Comparison of ENCODE assay signal across 18 cellular contexts in genomic region chr6:156582509-156582992, GRCh38.
DNase-seq lines count a peak whose midpoint lies in the region; ATAC-seq and TF ChIP-seq lines count a peak whose summit lies in the region.
"Had no signal": no experiment of that assay in that cellular context is flagged by ENCODE, and none has a peak within 500 bp of the region (broad histone marks: within the 10 kb centered on the region; RNA-seq: fewer than 3 reads in every experiment).

No MANE protein-coding gene starts in this region.

- H3K36me3 Mint-ChIP-seq in activated CD8-positive, alpha-beta memory T cell treated with anti-CD3 and anti-CD28 coated beads, Interleukin-2, amount 10 ng/mL, durations not matched to agents 7 days and 5 days = no peaks in the 10 kb centered on the region

- H3K9me3 ChIP-seq in body of pancreas = no peaks in the 10 kb centered on the region
- H3K9me3 ChIP-seq in lower lobe of right lung = peaks cover 15% of the 10 kb centered on the region
- H3K9me3 ChIP-seq: colonic mucosa had no signal

- no peak overlapping the region for H3K27ac Mint-ChIP-seq in activated CD8-positive, alpha-beta memory T cell treated with anti-CD3 and anti-CD28 coated beads, Interleukin-2, amount 10 ng/mL, durations not matched to agents 7 days and 5 days
- H3K27ac Mint-ChIP-seq: stimulated activated naive B cell treated with anti-CD40 and anti-IgM and Interleukin-4, amounts not matched to agents 10 μg/mL and 1 μg/mL and 100 μg/mL, for 72 hours had no signal

- no peaks in the 10 kb centered on the region for H3K4me1 Mint-ChIP-seq in activated CD8-positive, alpha-beta memory T cell treated with anti-CD3 and anti-CD28 coated beads, Interleukin-2, amount 10 ng/mL, durations not matched to agents 7 days and 5 days

- CTCF ChIA-PET in activated CD8-positive, alpha-beta memory T cell treated with anti-CD3 and anti-CD28 coated beads, Interleukin-2, amount 10 ng/mL, durations not matched to agents 7 days and 5 days (lab: Charles Lee) = interaction anchor here (1.1 kb wide), 1 partner anchor 18 kb away, joined by 4 read pairs; no protein-coding TSS in a partner anchor

- 44 to 57% methylated on average over 7 of the region's 7 CpGs for WGBS in body of pancreas, 2 donors

- no peaks in the 10 kb centered on the region for H3K9me3 Mint-ChIP-seq in activated CD8-positive, alpha-beta memory T cell treated with anti-CD3 and anti-CD28 coated beads, Interleukin-2, amount 10 ng/mL, durations not matched to agents 7 days and 5 days (ENCODE audit: low read depth)

- ATAC-seq in body of pancreas (peak; percentile 56), lower lobe of right lung (no peak)
- no peak for ATAC-seq in activated CD8-positive, alpha-beta memory T cell treated with anti-CD3 and anti-CD28 coated beads, Interleukin-2, amount 10 ng/mL, durations not matched to agents 7 days and 5 days
- ATAC-seq: stimulated activated naive B cell treated with anti-CD40 and anti-IgM and Interleukin-4, amounts not matched to agents 10 μg/mL and 1 μg/mL and 100 μg/mL, for 72 hours had no signal

- no peaks in the 10 kb centered on the region for H3K4me1 ChIP-seq in body of pancreas
- H3K4me1 ChIP-seq in lower lobe of right lung = no peaks in the 10 kb centered on the region
- H3K4me1 ChIP-seq: colonic mucosa, upper lobe of left lung had no signal

- no peaks in the 10 kb centered on the region for H3K27me3 ChIP-seq in GM06990 (replicated peaks; ENCODE audit: control insufficient read depth, insufficient read depth, low read length)
- H3K27me3 ChIP-seq in body of pancreas = no peaks in the 10 kb centered on the region
- H3K27me3 ChIP-seq in lower lobe of right lung (ENCODE audit: low read depth) = no peaks in the 10 kb centered on the region
- H3K27me3 ChIP-seq: colonic mucosa, upper lobe of left lung had no signal

- no peak overlapping the region for H3K27ac ChIP-seq in body of pancreas
- H3K27ac ChIP-seq in lower lobe of right lung = no peak overlapping the region
- H3K27ac ChIP-seq: colonic mucosa, PC-9, upper lobe of left lung had no signal

- TF ChIP-seq POLR2A in body of pancreas (IDR thresholded peaks at IDR 0.05) = no peak

- peak; percentile 27 for DNase-seq in GM06990 (ENCODE audit: extremely low read depth, insufficient read length)
- DNase-seq in NCI-H1417 (lab: John Stamatoyannopoulos, UW) = peak; percentile 89 to 99 (median 98)
- peak; percentile 43 for DNase-seq in NCI-H2227 (lab: John Stamatoyannopoulos, UW; ENCODE audit: unreplicated experiment)
- peak in 2 of 4 donors; percentile 39 to 49 for DNase-seq in body of pancreas
- DNase-seq in DMS 273 (lab: John Stamatoyannopoulos, UW; ENCODE audit: unreplicated experiment) = no peak
- DNase-seq in lower lobe of right lung = no peak
- no peak for DNase-seq in activated CD8-positive, alpha-beta memory T cell treated with anti-CD3 and anti-CD28 coated beads, Interleukin-2, amount 10 ng/mL, durations not matched to agents 7 days and 5 days
- no peak for DNase-seq in stimulated activated CD8-positive, alpha-beta memory T cell treated with anti-CD3 and anti-CD28 coated beads, Interleukin-4, amount 100 ng/mL, for 48 hours
- DNase-seq: activated CD8-positive, alpha-beta memory T cell treated with anti-CD3 and anti-CD28 coated beads for 24 hours; activated effector memory CD4-positive, alpha-beta T cell treated with anti-CD3 and anti-CD28 coated beads, Interleukin-2, amount 50 U/mL, for 16 hours; aorta; Calu3; colonic mucosa; kidney; PC-9; stimulated activated naive B cell treated with anti-CD40 and anti-IgM and Interleukin-4, amounts not matched to agents 10 μg/mL and 1 μg/mL and 100 μg/mL, for 72 hours; upper lobe of left lung had no signal

- H3K4me3 ChIP-seq in GM06990 (replicated peaks; ENCODE audit: low read depth, low read length) (no peak overlapping the region), body of pancreas (no peak overlapping the region), lower lobe of right lung (no peak overlapping the region)
- H3K4me3 ChIP-seq: colonic mucosa, PC-9, smooth muscle cell, upper lobe of left lung had no signal

- TF ChIP-seq CTCF in GM06990 (IDR thresholded peaks at IDR 0.05; ENCODE audit: insufficient read depth, low read length, poor library complexity, severe bottlenecking) (no peak), body of pancreas (IDR thresholded peaks at IDR 0.05) (no peak), lower lobe of right lung (IDR thresholded peaks at IDR 0.05) (no peak)

- H3K27me3 Mint-ChIP-seq in activated CD8-positive, alpha-beta memory T cell treated with anti-CD3 and anti-CD28 coated beads, Interleukin-2, amount 10 ng/mL, durations not matched to agents 7 days and 5 days = peaks cover 9% of the 10 kb centered on the region
- H3K27me3 Mint-ChIP-seq: stimulated activated naive B cell treated with anti-CD40 and anti-IgM and Interleukin-4, amounts not matched to agents 10 μg/mL and 1 μg/mL and 100 μg/mL, for 72 hours had no signal

- H3K36me3 ChIP-seq in GM06990 (ENCODE audit: control insufficient read depth, insufficient read depth, low read length) (no peaks in the 10 kb centered on the region), body of pancreas (replicated peaks in 1 of 2; ENCODE audit: insufficient read depth in 1 of 2, low read depth in 2 of 2) (no peaks in the 10 kb centered on the region), lower lobe of right lung (no peaks in the 10 kb centered on the region)
- H3K36me3 ChIP-seq: colonic mucosa, upper lobe of left lung had no signal

- no peak overlapping the region for H3K4me3 Mint-ChIP-seq in activated CD8-positive, alpha-beta memory T cell treated with anti-CD3 and anti-CD28 coated beads, Interleukin-2, amount 10 ng/mL, durations not matched to agents 7 days and 5 days
- H3K4me3 Mint-ChIP-seq: stimulated activated naive B cell treated with anti-CD40 and anti-IgM and Interleukin-4, amounts not matched to agents 10 μg/mL and 1 μg/mL and 100 μg/mL, for 72 hours had no signal

- intact Hi-C loops in body of pancreas (cut with DNase I) (no loop called here), lower lobe of right lung (cut with DNase I) (no loop called here)

Comparison
In these comparisons a context has a peak if more than half of its experiments do, and no peak if none do; other contexts are left out.
1. DNase-seq: peak in GM06990 (single experiment), NCI-H1417 (3 of 3) and NCI-H2227 (single experiment); none in DMS 273 (single experiment), lower lobe of right lung (single experiment), activated CD8-positive, alpha-beta memory T cell treated with anti-CD3 and anti-CD28 coated beads, Interleukin-2, amount 10 ng/mL, durations not matched to agents 7 days and 5 days (single experiment) and stimulated activated CD8-positive, alpha-beta memory T cell treated with anti-CD3 and anti-CD28 coated beads, Interleukin-4, amount 100 ng/mL, for 48 hours (single experiment).